Comparison of ENCODE assay signal across 22 cellular contexts in genomic region chr13:112784811-112785418, GRCh38.
"Had no signal": no experiment of that assay in that cellular context is flagged by ENCODE, and none has a peak within 500 bp of the region (broad histone marks: within the 10 kb centered on the region; RNA-seq: fewer than 3 reads in every experiment).

No MANE protein-coding gene starts in this region.

- H3K27me3 ChIP-seq: adrenal gland, ascending aorta, brain microvascular endothelial cell, spleen, thyroid gland had no signal

- H3K27me3 Mint-ChIP-seq: activated CD4-positive, alpha-beta memory T cell treated with anti-CD3 and anti-CD28 coated beads for 36 hours; activated naive CD8-positive, alpha-beta T cell; naive B cell; T-helper 17 cell had no signal

- ATAC-seq: esophagus mucosa, T-helper 17 cell had no signal

- H3K27ac ChIP-seq: adrenal gland, ascending aorta, brain microvascular endothelial cell, prostate gland, spleen had no signal

- DNase-seq: activated CD4-positive, alpha-beta memory T cell treated with anti-CD3 and anti-CD28 coated beads for 36 hours; activated CD4-positive, alpha-beta T cell treated with anti-CD3 and anti-CD28 coated beads for 48 hours; activated naive CD4-positive, alpha-beta T cell; activated T-cell treated with anti-CD3 and anti-CD28 coated beads for 4 hours; brain microvascular endothelial cell; effector memory CD4-positive, alpha-beta T cell; foreskin melanocyte; mesendoderm; naive B cell; spleen; stimulated activated CD4-positive, alpha-beta T cell treated with anti-CD3 and anti-CD28 coated beads, Interleukin-4, amount 100 ng/mL, for 1 hour; stimulated activated naive CD4-positive, alpha-beta T cell; T-helper 17 cell; thyroid gland had no signal

- H3K9me3 ChIP-seq: adrenal gland, ascending aorta, prostate gland, spleen, thyroid gland had no signal

- H3K4me3 Mint-ChIP-seq: activated CD4-positive, alpha-beta memory T cell treated with anti-CD3 and anti-CD28 coated beads for 36 hours; activated naive CD8-positive, alpha-beta T cell; naive B cell; neural crest cell; T-helper 17 cell had no signal

- H3K4me1 ChIP-seq: ascending aorta, prostate gland had no signal

- H3K27ac Mint-ChIP-seq: activated CD4-positive, alpha-beta memory T cell treated with anti-CD3 and anti-CD28 coated beads for 36 hours; activated naive CD8-positive, alpha-beta T cell; T-helper 17 cell had no signal

- H3K9me3 Mint-ChIP-seq: activated CD4-positive, alpha-beta memory T cell treated with anti-CD3 and anti-CD28 coated beads for 36 hours; neural crest cell had no signal

- H3K36me3 ChIP-seq: adrenal gland, brain microvascular endothelial cell, prostate gland had no signal

- H3K4me3 ChIP-seq: adrenal gland, ascending aorta, prostate gland, spleen, thyroid gland had no signal

- FAIRE-seq: endothelial cell of umbilical vein, urothelium cell line had no signal
